Comparison of ENCODE assay signal across 28 cellular contexts in genomic region chr2:19031642-19032041, GRCh38.
"Had no signal": no experiment of that assay in that cellular context is flagged by ENCODE, and none has a peak within 500 bp of the region (broad histone marks: within the 10 kb centered on the region; RNA-seq: fewer than 3 reads in every experiment).

No MANE protein-coding gene starts in this region.

- ATAC-seq: activated naive CD8-positive, alpha-beta T cell treated with anti-CD3 and anti-CD28 coated beads, Interleukin-2, amount 50 U/mL, for 24 hours; gastroesophageal sphincter; naive thymus-derived CD4-positive, alpha-beta T cell; pancreas; psoas muscle; stimulated activated effector memory CD8-positive, alpha-beta T cell treated with anti-CD3 and anti-CD28 coated beads, Interleukin-12 subunit alpha, Interleukin-12 subunit beta, amount 100 ng/mL, for 72 hours; WTC11 had no signal

- H3K4me1 Mint-ChIP-seq: activated CD4-positive, alpha-beta memory T cell treated with anti-CD3 and anti-CD28 coated beads, Interleukin-2, amount 10 ng/mL, durations not matched to agents 7 days and 5 days; activated CD4-positive, alpha-beta T cell treated with anti-CD3 and anti-CD28 coated beads, Interleukin-2, amount 10 ng/mL, durations not matched to agents 7 days and 5 days; activated naive CD8-positive, alpha-beta T cell treated with anti-CD3 and anti-CD28 coated beads, Interleukin-2, amount 50 U/mL, for 24 hours; naive thymus-derived CD4-positive, alpha-beta T cell; stimulated activated effector memory CD8-positive, alpha-beta T cell treated with anti-CD3 and anti-CD28 coated beads, Interleukin-12 subunit alpha, Interleukin-12 subunit beta, amount 100 ng/mL, for 72 hours had no signal

- H3K27ac ChIP-seq: gastroesophageal sphincter, pancreas, psoas muscle, sigmoid colon, thoracic aorta, uterus had no signal

- H3K27me3 Mint-ChIP-seq: activated CD4-positive, alpha-beta memory T cell treated with anti-CD3 and anti-CD28 coated beads, Interleukin-2, amount 10 ng/mL, durations not matched to agents 7 days and 5 days; activated CD4-positive, alpha-beta T cell treated with anti-CD3 and anti-CD28 coated beads, Interleukin-2, amount 10 ng/mL, durations not matched to agents 7 days and 5 days; activated naive CD8-positive, alpha-beta T cell treated with anti-CD3 and anti-CD28 coated beads, Interleukin-2, amount 50 U/mL, for 24 hours; activated T-cell treated with anti-CD3 and anti-CD28 coated beads, Interleukin-2, amount 50 U/mL, for 24 hours; naive thymus-derived CD4-positive, alpha-beta T cell; stimulated activated naive CD8-positive, alpha-beta T cell treated with anti-CD3 and anti-CD28 coated beads, Interleukin-15, Interleukin-2, amounts not matched to agents 100 ng/mL and 50 ng/mL, for 24 hours; type B pancreatic cell had no signal

- H3K9me3 Mint-ChIP-seq: activated CD4-positive, alpha-beta memory T cell treated with anti-CD3 and anti-CD28 coated beads, Interleukin-2, amount 10 ng/mL, durations not matched to agents 7 days and 5 days; activated CD4-positive, alpha-beta T cell treated with anti-CD3 and anti-CD28 coated beads, Interleukin-2, amount 10 ng/mL, durations not matched to agents 7 days and 5 days; activated naive CD8-positive, alpha-beta T cell treated with anti-CD3 and anti-CD28 coated beads, Interleukin-2, amount 50 U/mL, for 24 hours; activated T-cell treated with anti-CD3 and anti-CD28 coated beads, Interleukin-2, amount 50 U/mL, for 24 hours; memory B cell; stimulated activated effector memory CD8-positive, alpha-beta T cell treated with anti-CD3 and anti-CD28 coated beads, Interleukin-12 subunit alpha, Interleukin-12 subunit beta, amount 100 ng/mL, for 72 hours; stimulated activated naive CD8-positive, alpha-beta T cell treated with anti-CD3 and anti-CD28 coated beads, Interleukin-15, Interleukin-2, amounts not matched to agents 100 ng/mL and 50 ng/mL, for 24 hours; type B pancreatic cell had no signal

- DNase-seq: activated CD4-positive, alpha-beta memory T cell treated with anti-CD3 and anti-CD28 coated beads, Interleukin-2, amount 10 ng/mL, durations not matched to agents 7 days and 5 days; activated CD4-positive, alpha-beta T cell treated with anti-CD3 and anti-CD28 coated beads for 1 hour; activated CD4-positive, alpha-beta T cell treated with anti-CD3 and anti-CD28 coated beads, Interleukin-2, amount 10 ng/mL, durations not matched to agents 7 days and 5 days; activated CD8-positive, alpha-beta memory T cell treated with anti-CD3 and anti-CD28 coated beads, Interleukin-2, amount 50 U/mL, for 48 hours; activated gamma-delta T cell; activated naive CD4-positive, alpha-beta T cell treated with anti-CD3 and anti-CD28 coated beads, Interleukin-2, amount 50 U/mL, for 16 hours; activated naive CD8-positive, alpha-beta T cell treated with anti-CD3 and anti-CD28 coated beads, Interleukin-2, amount 50 U/mL, for 24 hours; activated T-cell treated with anti-CD3 and anti-CD28 coated beads, Interleukin-2, amount 50 U/mL, for 24 hours; amygdala; dermis blood vessel endothelial cell; effector CD4-positive, alpha-beta T cell; head of caudate nucleus; midbrain; naive thymus-derived CD4-positive, alpha-beta T cell; pancreas; psoas muscle; sigmoid colon; small intestine; stimulated activated CD4-positive, alpha-beta T cell treated with anti-CD3 and anti-CD28 coated beads, Interleukin-4, amount 100 ng/mL, for 24 hours; T-helper 2 cell; uterus had no signal

- H3K27me3 ChIP-seq: gastroesophageal sphincter, pancreas, sigmoid colon, uterus had no signal

- H3K4me3 Mint-ChIP-seq: activated CD4-positive, alpha-beta memory T cell treated with anti-CD3 and anti-CD28 coated beads, Interleukin-2, amount 10 ng/mL, durations not matched to agents 7 days and 5 days; activated CD4-positive, alpha-beta T cell treated with anti-CD3 and anti-CD28 coated beads, Interleukin-2, amount 10 ng/mL, durations not matched to agents 7 days and 5 days; activated naive CD8-positive, alpha-beta T cell treated with anti-CD3 and anti-CD28 coated beads, Interleukin-2, amount 50 U/mL, for 24 hours; activated T-cell treated with anti-CD3 and anti-CD28 coated beads, Interleukin-2, amount 50 U/mL, for 24 hours; memory B cell; naive thymus-derived CD4-positive, alpha-beta T cell; stimulated activated effector memory CD8-positive, alpha-beta T cell treated with anti-CD3 and anti-CD28 coated beads, Interleukin-12 subunit alpha, Interleukin-12 subunit beta, amount 100 ng/mL, for 72 hours; stimulated activated naive CD8-positive, alpha-beta T cell treated with anti-CD3 and anti-CD28 coated beads, Interleukin-15, Interleukin-2, amounts not matched to agents 100 ng/mL and 50 ng/mL, for 24 hours; type B pancreatic cell; WTC11 had no signal

- H3K36me3 ChIP-seq: gastroesophageal sphincter, pancreas, sigmoid colon, thoracic aorta, uterus had no signal

- H3K27ac Mint-ChIP-seq: activated CD4-positive, alpha-beta memory T cell treated with anti-CD3 and anti-CD28 coated beads, Interleukin-2, amount 10 ng/mL, durations not matched to agents 7 days and 5 days; activated CD4-positive, alpha-beta T cell treated with anti-CD3 and anti-CD28 coated beads, Interleukin-2, amount 10 ng/mL, durations not matched to agents 7 days and 5 days; activated naive CD8-positive, alpha-beta T cell treated with anti-CD3 and anti-CD28 coated beads, Interleukin-2, amount 50 U/mL, for 24 hours; activated T-cell treated with anti-CD3 and anti-CD28 coated beads, Interleukin-2, amount 50 U/mL, for 24 hours; memory B cell; naive thymus-derived CD4-positive, alpha-beta T cell; stimulated activated effector memory CD8-positive, alpha-beta T cell treated with anti-CD3 and anti-CD28 coated beads, Interleukin-12 subunit alpha, Interleukin-12 subunit beta, amount 100 ng/mL, for 72 hours; stimulated activated naive CD8-positive, alpha-beta T cell treated with anti-CD3 and anti-CD28 coated beads, Interleukin-15, Interleukin-2, amounts not matched to agents 100 ng/mL and 50 ng/mL, for 24 hours; type B pancreatic cell; WTC11 had no signal

- H3K4me3 ChIP-seq: gastroesophageal sphincter, pancreas, psoas muscle, sigmoid colon, thoracic aorta, uterus had no signal

- H3K4me1 ChIP-seq: gastroesophageal sphincter, pancreas had no signal

- H3K36me3 Mint-ChIP-seq: memory B cell; stimulated activated effector memory CD8-positive, alpha-beta T cell treated with anti-CD3 and anti-CD28 coated beads, Interleukin-12 subunit alpha, Interleukin-12 subunit beta, amount 100 ng/mL, for 72 hours; type B pancreatic cell; WTC11 had no signal

- H3K9me3 ChIP-seq: gastroesophageal sphincter, pancreas, psoas muscle, sigmoid colon, thoracic aorta, uterus had no signal
